8 cellular contexts compared by ENCODE assay signal in genomic region chr11:96388891-96389603, GRCh38. TPM values are rescaled to one million over a fixed set of nuclear protein-coding genes. Genes with fewer than 3 reads are reported as not detected.
DNase-seq lines count a peak whose midpoint lies in the region; ATAC-seq and TF ChIP-seq lines count a peak whose summit lies in the region.

No MANE protein-coding gene starts in this region.

- peak overlapping the region; percentile 85 to 94 for H3K9ac ChIP-seq in mucosa of rectum (ENCODE audit: low read depth in 1 of 2, low read length in 2 of 2)

- H3K9me3 ChIP-seq in SJCRH30 (replicated peaks), result no peaks in the 10 kb centered on the region
- H3K9me3 ChIP-seq in mucosa of rectum (ENCODE audit: control insufficient read depth in 2 of 2, low read length in 2 of 2), result no peaks in the 10 kb centered on the region
- H3K9me3 ChIP-seq in aorta (ENCODE audit: control insufficient read depth, low read length), result no peaks in the 10 kb centered on the region

- H3K27me3 ChIP-seq in SJCRH30 (no peaks in the 10 kb centered on the region), mucosa of rectum (ENCODE audit: control insufficient read depth in 2 of 2, insufficient read depth in 2 of 2, low read length in 2 of 2) (no peaks in the 10 kb centered on the region), aorta (ENCODE audit: control insufficient read depth in 1 of 2, insufficient read depth in 2 of 2, low read length in 1 of 2) (no peaks in the 10 kb centered on the region)

- H3K36me3 Mint-ChIP-seq in endothelial cell (ENCODE audit: low read depth, unreplicated experiment), result no peaks in the 10 kb centered on the region

- WGBS in aorta, 2 donors, result 0 to 1% methylated on average over 21 of the region's 21 CpGs

- H3K4me3 ChIP-seq in SJCRH30 (peak overlapping the region; percentile 89), mucosa of rectum (ENCODE audit: low read length in 2 of 2) (peak overlapping the region; percentile 86 to 93), aorta (ENCODE audit: low read length in 2 of 2) (peak overlapping the region; percentile 79 to 99)

- H3K27ac Mint-ChIP-seq in endothelial cell (ENCODE audit: unreplicated experiment), result peak overlapping the region; percentile 96

- no peak for TF ChIP-seq CTCF in endothelial cell (IDR thresholded peaks at IDR 0.05; ENCODE audit: unreplicated experiment)

- H3K4me3 Mint-ChIP-seq in endothelial cell (ENCODE audit: unreplicated experiment), result peak overlapping the region; percentile 98

- H3K36me3 ChIP-seq in SJCRH30, result no peaks in the 10 kb centered on the region; the same call in 1 of the 2 replicates
- peaks cover 0 to 5% of the 10 kb centered on the region in 2 donors for H3K36me3 ChIP-seq in mucosa of rectum (ENCODE audit: control insufficient read depth in 2 of 2, insufficient read depth in 2 of 2, low read length in 2 of 2)
- H3K36me3 ChIP-seq in aorta (ENCODE audit: control insufficient read depth in 1 of 2, insufficient read depth in 2 of 2, low read length in 1 of 2), result no peaks in the 10 kb centered on the region

- H3K27ac ChIP-seq in SJCRH30, result peak overlapping the region; percentile 80
- H3K27ac ChIP-seq in mucosa of rectum (ENCODE audit: low read depth in 2 of 2, low read length in 2 of 2), result peak overlapping the region; percentile 92 to 97
- peak overlapping the region in 1 of 2 donors; percentile 16 for H3K27ac ChIP-seq in aorta (ENCODE audit: low read depth in 1 of 2, low read length in 2 of 2)

- H3K4me1 ChIP-seq in SJCRH30 (0 out of 2 replicates have a peak, but pooled peaks cover 3% of the 10 kb centered on the region), mucosa of rectum (ENCODE audit: control insufficient read depth in 2 of 2, insufficient read depth in 2 of 2, low read length in 2 of 2) (peaks cover 0 to 3% of the 10 kb centered on the region in 2 donors), aorta (ENCODE audit: control insufficient read depth in 1 of 2, insufficient read depth in 2 of 2, low read length in 2 of 2) (peaks cover 0 to 3% of the 10 kb centered on the region in 2 donors)

- peak; percentile 29 for ATAC-seq in GM19351 (IDR thresholded peaks at IDR 0.05; ENCODE audit: unreplicated experiment)
- peak; percentile 33 for ATAC-seq in HG03342 (IDR thresholded peaks at IDR 0.05; ENCODE audit: unreplicated experiment)
- peak; percentile 53 for ATAC-seq in aorta (ENCODE audit: low FRiP score)

- intact Hi-C loops in aorta (cut with DNase I), result loop anchor here in 1 of 2 donors (10.0 kb wide), 1 partner anchor 544 kb away; no protein-coding TSS in a partner anchor

- peaks cover 5% of the 10 kb centered on the region for H3K27me3 Mint-ChIP-seq in endothelial cell (ENCODE audit: unreplicated experiment)

- H3K4me1 Mint-ChIP-seq in endothelial cell (ENCODE audit: unreplicated experiment), result peaks cover 15% of the 10 kb centered on the region

- no peaks in the 10 kb centered on the region for H3K9me3 Mint-ChIP-seq in endothelial cell (ENCODE audit: unreplicated experiment)

- DNase-seq in COLO668 (lab: John Stamatoyannopoulos, UW; ENCODE audit: unreplicated experiment), result peak; percentile 60
- DNase-seq in SJCRH30, result no peak
- DNase-seq in endothelial cell (ENCODE audit: low spot score), result peak; percentile 68
- no peak for DNase-seq in aorta
- no peak for DNase-seq in NCI-H774 (lab: John Stamatoyannopoulos, UW)

RNA-seq across cellular contexts. Expression of gene CCDC82, which starts 0.7 kb away (rescaled TPM):
- 11.3 and 16.5 TPM in 2 replicates for total RNA-seq in SJCRH30 (2014; rRNA removed; shearing (Covaris generic))
- total RNA-seq in endothelial cell (ENCODE audit: unreplicated experiment), result 34.1 TPM
- total RNA-seq in aorta, result 10 to 100 TPM; 37.4 to 38.7 TPM
- polyA plus RNA-seq in aorta, result 10 to 100 TPM; 29.3 to 39.0 TPM

RNA-seq across cellular contexts. Expression of gene JRKL, which starts 0.8 kb away (rescaled TPM):
- 3.7 and 4.8 TPM in 2 replicates for total RNA-seq in SJCRH30 (2014; rRNA removed; shearing (Covaris generic))
- 7.2 TPM for total RNA-seq in endothelial cell (ENCODE audit: unreplicated experiment)
- 10 to 100 TPM; 13.7 to 15.4 TPM for total RNA-seq in aorta
- polyA plus RNA-seq in aorta, result 1 to 10 TPM; 6.3 to 6.4 TPM

RNA-seq across cellular contexts. Expression of gene MAML2, which starts 46.1 kb away (rescaled TPM):
- total RNA-seq in SJCRH30 (2014; rRNA removed; shearing (Covaris generic)), result 2.1 and 2.2 TPM in 2 replicates
- total RNA-seq in endothelial cell (ENCODE audit: unreplicated experiment) (6.2 TPM), aorta (10 to 100 TPM; 18.1 to 27.5 TPM)
- 1 to 10 TPM; 6.0 to 10.0 TPM for polyA plus RNA-seq in aorta

Comparison
In these comparisons a context has a peak if more than half of its experiments do, and no peak if none do; other contexts are left out.
1. DNase-seq: peak in COLO668 (single experiment) and endothelial cell (single experiment); none in SJCRH30 (0 of 2), aorta (0 of 2) and NCI-H774 (single experiment).
2. Peak in every context shown above with its lines, with median percentiles within 50 percentile points of each other: ATAC-seq and H3K4me3 ChIP-seq.